ENCODE assay signal across 14 cellular contexts in genomic region chr3:102060814-102061213, GRCh38.
DNase-seq lines count a peak whose midpoint lies in the region; ATAC-seq, FAIRE-seq and TF ChIP-seq lines count a peak whose summit lies in the region.
"Had no signal": no experiment of that assay in that cellular context is flagged by ENCODE, and none has a peak within 500 bp of the region (broad histone marks: within the 10 kb centered on the region; RNA-seq: fewer than 3 reads in every experiment).

No MANE protein-coding gene starts in this region.

- H3K36me3 Mint-ChIP-seq in natural killer cell = no peaks in the 10 kb centered on the region
- H3K36me3 Mint-ChIP-seq: brain, immature natural killer cell had no signal

- no peaks in the 10 kb centered on the region for H3K9me3 ChIP-seq in kidney (ENCODE audit: control insufficient read depth in 1 of 2, low read length in 2 of 2)

- no peak overlapping the region for H3K27ac Mint-ChIP-seq in natural killer cell
- H3K27ac Mint-ChIP-seq: brain had no signal

- H3K27ac ChIP-seq in kidney (ENCODE audit: low read depth in 2 of 2, low read length in 2 of 2) = no peak overlapping the region

- no peaks in the 10 kb centered on the region for H3K9me3 Mint-ChIP-seq in natural killer cell
- H3K9me3 Mint-ChIP-seq: brain, neural crest cell had no signal

- H3K4me3 ChIP-seq in kidney (ENCODE audit: low read length in 2 of 2) = no peak overlapping the region

- no peaks in the 10 kb centered on the region for H3K27me3 Mint-ChIP-seq in natural killer cell (ENCODE audit: low read depth in 2 of 2)
- H3K27me3 Mint-ChIP-seq: brain had no signal

- H3K9ac ChIP-seq in kidney (ENCODE audit: low read length in 2 of 2) = no peak overlapping the region

- DNase-seq in AG20443 (ENCODE audit: low spot score) (peak; percentile 25), dermis blood vessel endothelial cell (peak; percentile 24), GM19238 (ENCODE audit: insufficient read length, low spot score) (no peak), kidney (no peak), SHP77 treated with DMSO at 0.1 percent for 48 hours (lab: John Stamatoyannopoulos, UW) (no peak), natural killer cell (no peak)
- DNase-seq: AML-193, immature natural killer cell, NCI-H1048, NCI-H69 had no signal

- no peaks in the 10 kb centered on the region for H3K36me3 ChIP-seq in kidney (ENCODE audit: control insufficient read depth in 1 of 2, insufficient read depth in 2 of 2, low read length in 2 of 2)

- TF ChIP-seq CTCF in kidney (IDR thresholded peaks at IDR 0.05; ENCODE audit: borderline replicate concordance, extremely low read depth, insufficient read depth) (no peak), natural killer cell (IDR thresholded peaks at IDR 0.05) (no peak)

- no peak for FAIRE-seq in kidney (lab: Jason Lieb, UNC)

- ATAC-seq in GM19025 (IDR thresholded peaks at IDR 0.05; ENCODE audit: low read depth, unreplicated experiment) (peak; percentile 26), HG03442 (IDR thresholded peaks at IDR 0.05; ENCODE audit: unreplicated experiment) (peak; percentile 33), natural killer cell (no peak)

- intact Hi-C loops in kidney (cut with DNase I) = no loop called here
- intact Hi-C loops in natural killer cell (cut with micrococcal nuclease) = no loop called here

- H3K4me3 Mint-ChIP-seq in natural killer cell = no peak overlapping the region
- H3K4me3 Mint-ChIP-seq: brain, immature natural killer cell, neural crest cell had no signal

- H3K4me1 Mint-ChIP-seq in natural killer cell = peaks cover 19 to 27% of the 10 kb centered on the region in 2 donors
- H3K4me1 Mint-ChIP-seq: brain, neural crest cell had no signal

- no peaks in the 10 kb centered on the region for H3K4me1 ChIP-seq in kidney (ENCODE audit: control insufficient read depth in 1 of 2, insufficient read depth in 1 of 2, low read depth in 1 of 2, low read length in 2 of 2)

Comparison
In these comparisons a context has a peak if more than half of its experiments do, and no peak if none do; other contexts are left out.
1. DNase-seq: peak in AG20443 (single experiment) and dermis blood vessel endothelial cell (single experiment); none in GM19238 (single experiment), kidney (single experiment), SHP77 treated with DMSO at 0.1 percent for 48 hours (single experiment) and natural killer cell (single experiment).
2. ATAC-seq: peak in GM19025 (single experiment) and HG03442 (single experiment); none in natural killer cell (0 of 3).